15 cellular contexts compared by ENCODE assay signal in the genomic region with DNA sequence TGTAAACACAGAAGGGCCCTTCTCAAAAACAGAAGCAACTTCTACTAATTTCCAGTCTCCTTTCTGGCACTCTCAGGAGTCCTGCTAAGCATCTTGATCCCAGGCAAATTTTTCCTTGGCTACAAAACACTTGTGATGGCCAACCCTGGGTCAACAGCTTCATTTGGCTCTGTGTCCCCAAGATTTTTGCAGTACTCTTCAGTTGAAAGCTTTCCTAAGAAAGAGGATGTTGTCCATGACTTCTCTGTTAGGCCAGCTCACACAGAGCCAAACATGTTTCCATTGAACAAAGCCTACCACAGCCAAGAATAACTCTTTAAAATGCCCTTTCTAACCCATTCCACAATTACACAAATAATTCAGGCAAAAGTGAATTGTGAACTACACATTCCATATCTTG.
"Had no signal": no experiment of that assay in that cellular context is flagged by ENCODE, and none has a peak within 500 bp of the region (broad histone marks: within the 10 kb centered on the region; RNA-seq: fewer than 3 reads in every experiment).

No MANE protein-coding gene starts in this region.

- H3K36me3 ChIP-seq: ascending aorta, gastroesophageal sphincter, right lobe of liver, spleen, tibial artery had no signal

- H3K4me1 ChIP-seq: ascending aorta, right lobe of liver had no signal

- H3K27ac ChIP-seq: ascending aorta, gastroesophageal sphincter, hepatocyte, right lobe of liver, tibial artery had no signal

- H3K27me3 ChIP-seq: ascending aorta, gastroesophageal sphincter, hepatocyte, right lobe of liver, spleen, tibial artery had no signal

- ATAC-seq: gastroesophageal sphincter, left lobe of liver, right lobe of liver, T-cell had no signal

- H3K4me2 ChIP-seq: hepatocyte had no signal

- H2AFZ ChIP-seq: hepatocyte had no signal

- FAIRE-seq: urothelium cell line had no signal

- H3K79me2 ChIP-seq: hepatocyte had no signal

- H3K4me3 ChIP-seq: ascending aorta, gastroesophageal sphincter, hepatocyte, right lobe of liver, spleen, tibial artery had no signal

- DNase-seq: activated CD4-positive, CD25-positive, alpha-beta regulatory T cell treated with anti-CD3 and anti-CD28 coated beads, Interleukin-2, amount 50 U/mL, for 72 hours; activated naive CD4-positive, alpha-beta T cell treated with Interleukin-2 at 50 U/mL for 16 hours; islet precursor cell; nephron progenitor cell; occipital lobe; right lobe of liver; spleen; T-cell; T-helper 9 cell; tibial artery had no signal

- H3K9me3 ChIP-seq: ascending aorta, gastroesophageal sphincter, right lobe of liver, spleen, tibial artery had no signal
